Comparison of ENCODE assay signal across 8 cellular contexts in the genomic region with DNA sequence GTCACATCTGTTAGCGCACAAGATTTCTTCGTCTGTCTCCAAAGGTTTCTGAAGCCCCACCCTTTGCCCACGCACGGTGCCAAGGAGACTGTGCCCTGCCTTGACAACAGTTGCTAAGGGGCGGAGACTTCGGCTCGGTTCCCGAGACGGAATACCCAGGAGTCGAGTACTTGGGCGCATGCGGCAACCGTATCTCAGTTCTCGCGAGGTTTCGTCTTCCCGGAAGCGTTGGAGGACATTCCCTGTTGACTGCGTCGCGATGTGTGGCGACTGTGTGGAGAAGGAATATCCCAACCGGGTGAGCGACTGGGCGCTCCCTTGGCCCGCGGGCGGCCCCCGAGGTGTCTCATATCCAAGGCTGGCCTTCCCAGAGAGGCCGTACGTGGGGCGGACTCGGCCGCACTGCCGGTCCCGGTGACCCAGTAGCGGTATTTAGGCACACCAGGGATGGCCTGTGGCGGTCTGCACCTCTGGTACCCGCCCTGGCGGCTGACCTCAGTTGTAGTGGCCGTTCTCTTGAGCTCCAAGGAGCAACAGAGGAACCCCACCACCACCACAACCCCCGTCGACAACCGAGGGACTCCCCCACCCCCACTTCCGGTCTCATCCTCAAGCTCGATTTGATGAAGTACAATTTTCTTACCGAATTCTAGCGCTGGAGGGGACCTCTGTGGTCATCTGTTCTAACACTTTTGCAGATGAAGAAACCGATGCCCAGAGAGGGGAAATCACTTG. TPM values are rescaled to one million over a fixed set of nuclear protein-coding genes. Genes with fewer than 3 reads are reported as not detected.
DNase-seq lines count a peak whose midpoint lies in the region; ATAC-seq and TF ChIP-seq lines count a peak whose summit lies in the region.

A gene (plus strand): TSS at position 219 of the 735 bp plus-strand sequence. CDS start 41 bp downstream, at position 260.

- ATAC-seq in GM18498 (IDR thresholded peaks at IDR 0.05; ENCODE audit: unreplicated experiment) (peak; percentile 98), HG02938 (IDR thresholded peaks at IDR 0.05; ENCODE audit: unreplicated experiment) (peak; percentile 94), left ventricle myocardium superior (peak; percentile 99)

- H3K4me1 ChIP-seq in prostate gland (replicated peaks): peaks cover 6% of the 10 kb centered on the region
- peaks cover 1% of the 10 kb centered on the region for H3K4me1 ChIP-seq in urinary bladder (ENCODE audit: insufficient read depth)

- H3K36me3 ChIP-seq in prostate gland (no peaks in the 10 kb centered on the region), urinary bladder (ENCODE audit: insufficient read depth) (no peaks in the 10 kb centered on the region)

- intact Hi-C loops in left ventricle myocardium superior (cut with micrococcal nuclease): no loop called here
- intact Hi-C loops in prostate gland (cut with DNase I): no loop called here

- TF ChIP-seq CTCF in prostate gland (IDR thresholded peaks at IDR 0.05): no peak

- under 1% methylated on average over 43 of the region's 49 CpGs for WGBS in prostate gland
- WGBS in urinary bladder: under 1% methylated on average over 49 of the region's 49 CpGs

- H3K27me3 ChIP-seq in prostate gland (replicated peaks; ENCODE audit: insufficient read depth): no peaks in the 10 kb centered on the region

- peak within 1 kb of the TSS; percentile 84 for H3K27ac ChIP-seq in angular gyrus (ENCODE audit: low read depth, low read length)
- peak within 1 kb of the TSS; percentile 87 to 88 for H3K27ac ChIP-seq in prostate gland
- peak within 1 kb of the TSS; percentile 96 for H3K27ac ChIP-seq in urinary bladder (ENCODE audit: low read depth)

- peak; percentile 98 to 100 for DNase-seq in NCI-H187 (lab: John Stamatoyannopoulos, UW)
- peak; percentile 85 to 98 (median 96) for DNase-seq in T-helper 2 cell
- peak; percentile 97 for DNase-seq in left ventricle myocardium superior
- DNase-seq in prostate gland (ENCODE audit: low spot score): peak; percentile 99

- no peaks in the 10 kb centered on the region for H3K9me3 ChIP-seq in prostate gland

- H3K4me3 ChIP-seq in prostate gland: peak within 1 kb of the TSS; percentile 94 to 95
- peak within 1 kb of the TSS; percentile 92 for H3K4me3 ChIP-seq in urinary bladder (ENCODE audit: low read depth, low read length)

- peak; percentile 73 for TF ChIP-seq POLR2A in prostate gland (IDR thresholded peaks at IDR 0.05)

RNA-seq across cellular contexts. Expression of the gene that starts here (rescaled TPM):
- 91.3 TPM for total RNA-seq in left ventricle myocardium superior
- total RNA-seq in prostate gland: 10 to 100 TPM; 47.8 to 49.2 TPM
- total RNA-seq in urinary bladder: 75.5 TPM
- polyA plus RNA-seq in urinary bladder: 69.6 TPM

Comparison
In these comparisons a context has a peak if more than half of its experiments do, and no peak if none do; other contexts are left out.
1. Peak in every context shown above with its lines: DNase-seq, ATAC-seq, H3K4me3 ChIP-seq and H3K27ac ChIP-seq.